ENCODE assay signal across 25 cellular contexts in genomic region chr4:140406292-140406691, GRCh38. TPM values are rescaled to one million over a fixed set of nuclear protein-coding genes. Genes with fewer than 3 reads are reported as not detected.
DNase-seq lines count a peak whose midpoint lies in the region; ATAC-seq, FAIRE-seq and TF ChIP-seq lines count a peak whose summit lies in the region.
"Had no signal": no experiment of that assay in that cellular context is flagged by ENCODE, and none has a peak within 500 bp of the region (broad histone marks: within the 10 kb centered on the region; RNA-seq: fewer than 3 reads in every experiment).

No MANE protein-coding gene starts in this region.

- H3K27ac ChIP-seq in GM12878 (ENCODE audit: control insufficient read depth, insufficient read depth) (no peak overlapping the region), mesendoderm (ENCODE audit: low read depth, low read length) (no peak overlapping the region)
- H3K27ac ChIP-seq: A549; BLaER1 treated with 17β-estradiol and CSF1 and Interleukin-3, amounts not matched to agents 10 nM and 100 nM; GM23248 had no signal

- no peak overlapping the region for H3K4me3 ChIP-seq in GM12878
- H3K4me3 ChIP-seq in mesendoderm (ENCODE audit: low read length), result no peak overlapping the region
- H3K4me3 ChIP-seq in foreskin fibroblast (ENCODE audit: low read depth in 1 of 2, low read length in 2 of 2), result no peak overlapping the region
- H3K4me3 ChIP-seq: A549; BLaER1 treated with 17β-estradiol and CSF1 and Interleukin-3, amounts not matched to agents 10 nM and 100 nM; GM23248 had no signal

- intact Hi-C loops in GM12878 (cut with micrococcal nuclease; ENCODE audit: unreplicated experiment), result no loop called here

- TF ChIP-seq EP300 in GM12878 (IDR thresholded peaks at IDR 0.05; ENCODE audit: borderline replicate concordance in 1 of 2, control insufficient read depth in 1 of 2, low read depth in 2 of 2, low read length in 2 of 2), result no peak

- RAD21 ChIA-PET in GM12878 (lab: Charles Lee; ENCODE audit: unreplicated experiment), result no interaction called here

- no peak overlapping the region for H2AFZ ChIP-seq in GM12878 (ENCODE audit: control insufficient read depth, low read depth, low read length)
- H2AFZ ChIP-seq: GM23248 had no signal

- BruUV-seq in GM12878 (replicated peaks; lab: Mats Ljungman, UMichigan), result no TSS peak

- no peak for TF ChIP-seq RAD21 in GM12878 (IDR thresholded peaks at IDR 0.05; ENCODE audit: insufficient read depth, low read depth, low read length)

- no peaks in the 10 kb centered on the region for H3K4me1 ChIP-seq in GM12878 (ENCODE audit: control insufficient read depth, insufficient read depth, low read length)
- H3K4me1 ChIP-seq in mesendoderm (ENCODE audit: control insufficient read depth, low read depth, low read length), result peaks cover 2% of the 10 kb centered on the region
- H3K4me1 ChIP-seq: A549; BLaER1 treated with 17β-estradiol and CSF1 and Interleukin-3, amounts not matched to agents 10 nM and 100 nM had no signal

- POLR2A ChIA-PET in GM12878 (lab: Charles Lee), result no interaction called here

- no peak for DNase-seq in activated T-cell treated with anti-CD3 and anti-CD28 coated beads, Interleukin-2, amount 50 U/mL, for 4 hours
- no peak for DNase-seq in activated T-cell treated with anti-CD3 and anti-CD28 coated beads for 4 hours
- DNase-seq in GM12878 (ENCODE audit: low read depth, low spot score), result no peak
- no peak for DNase-seq in mesendoderm
- no peak for DNase-seq in foreskin fibroblast
- DNase-seq in NCI-H345 treated with DMSO at 0.1 percent for 48 hours (lab: John Stamatoyannopoulos, UW; ENCODE audit: unreplicated experiment), result no peak
- no peak for DNase-seq in GM10266 (ENCODE audit: extremely low spot score)
- DNase-seq: 8988T; ACHN; AML-193; BE2C; Calu3; CD4-positive, alpha-beta memory T cell; COR-L47; DMS53; DMS79 treated with DMSO at 0.1 percent for 48 hours; GF-D8; GM23248; H7; HCEC 1CT had no signal

- peak; percentile 23 to 28 for ATAC-seq in activated T-cell treated with anti-CD3 and anti-CD28 coated beads, Interleukin-2, amount 50 U/mL, for 4 hours
- no peak for ATAC-seq in GM12878
- ATAC-seq: A549 had no signal

- FAIRE-seq in GM12878 (lab: Jason Lieb, UNC), result no peak
- FAIRE-seq: A549, GM19239, H1 had no signal

- H3K79me2 ChIP-seq in GM12878 (ENCODE audit: control insufficient read depth, insufficient read depth, low read length) (no peaks in the 10 kb centered on the region), mesendoderm (ENCODE audit: control insufficient read depth, insufficient read depth, low read length) (no peaks in the 10 kb centered on the region)

- in situ Hi-C loops in GM12878 (cut with MboI), result no loop called here

- no peak for TF ChIP-seq CTCF in GM12878 (IDR thresholded peaks at IDR 0.05 in 2 of 3, conservative IDR thresholded peaks at IDR 0.05 in 1 of 3; ENCODE audit: control insufficient read depth in 2 of 3, extremely low read depth in 1 of 3, insufficient read depth in 1 of 3, low read depth in 3 of 3, low read length in 3 of 3)
- no peak for TF ChIP-seq CTCF in foreskin fibroblast (IDR thresholded peaks at IDR 0.05; ENCODE audit: low read depth, low read length)
- TF ChIP-seq CTCF in GM10266 (IDR thresholded peaks at IDR 0.05; ENCODE audit: control insufficient read depth, insufficient read depth, low read depth, missing control alignments), result no peak

- CTCF ChIA-PET in GM12878 (lab: Yijun Ruan, JAX), result interaction anchor here (1.5 kb wide), 1 partner anchor 47 kb away, joined by 4 read pairs; no protein-coding TSS in a partner anchor

- no peaks in the 10 kb centered on the region for H3K79me1 ChIP-seq in mesendoderm (ENCODE audit: low read length)

- no peak for TF ChIP-seq POLR2A in GM12878 (IDR thresholded peaks at IDR 0.05; ENCODE audit: low read depth, low read length)

- no peak overlapping the region for H3K18ac ChIP-seq in mesendoderm (ENCODE audit: low read length)

- H3K4me2 ChIP-seq in GM12878 (ENCODE audit: control insufficient read depth, insufficient read depth) (no peak overlapping the region), mesendoderm (ENCODE audit: low read length) (no peak overlapping the region)
- H3K4me2 ChIP-seq: A549; BLaER1 treated with 17β-estradiol and CSF1 and Interleukin-3, amounts not matched to agents 10 nM and 100 nM had no signal

- no peaks in the 10 kb centered on the region for H3K27me3 ChIP-seq in GM12878 (replicated peaks in 1 of 2; ENCODE audit: control insufficient read depth in 2 of 2, insufficient read depth in 2 of 2, low read length in 1 of 2)
- no peaks in the 10 kb centered on the region for H3K27me3 ChIP-seq in mesendoderm (ENCODE audit: insufficient read depth, low read length, poor library complexity)
- H3K27me3 ChIP-seq: BE2C; BLaER1 treated with 17β-estradiol and CSF1 and Interleukin-3, amounts not matched to agents 10 nM and 100 nM had no signal

- H4K8ac ChIP-seq in mesendoderm (ENCODE audit: low read depth, low read length), result no peak overlapping the region

- H4K5ac ChIP-seq in mesendoderm (ENCODE audit: low read length), result no peak overlapping the region

- H3K36me3 ChIP-seq in GM12878 (ENCODE audit: control insufficient read depth in 2 of 2, insufficient read depth in 2 of 2, low read length in 1 of 2) (no peaks in the 10 kb centered on the region), mesendoderm (ENCODE audit: control insufficient read depth, insufficient read depth, low read length) (no peaks in the 10 kb centered on the region)
- H3K36me3 ChIP-seq: BE2C; BLaER1 treated with 17β-estradiol and CSF1 and Interleukin-3, amounts not matched to agents 10 nM and 100 nM had no signal

- H3K9ac ChIP-seq in GM12878 (ENCODE audit: control insufficient read depth, insufficient read depth, low read length), result no peak overlapping the region
- no peak overlapping the region for H3K9ac ChIP-seq in mesendoderm (ENCODE audit: low read length)
- H3K9ac ChIP-seq: BLaER1 treated with 17β-estradiol and CSF1 and Interleukin-3, amounts not matched to agents 10 nM and 100 nM; GM23248 had no signal

- H3K4me3 Mint-ChIP-seq in activated T-cell treated with anti-CD3 and anti-CD28 coated beads, Interleukin-2, amount 50 U/mL, for 4 hours, result no peak overlapping the region
- H3K4me3 Mint-ChIP-seq: CD14-positive monocyte; CD4-positive, alpha-beta memory T cell had no signal

- peak overlapping the region; percentile 22 for H3K56ac ChIP-seq in mesendoderm (ENCODE audit: low read length)

- no peaks in the 10 kb centered on the region for H3K4me1 Mint-ChIP-seq in activated T-cell treated with anti-CD3 and anti-CD28 coated beads, Interleukin-2, amount 50 U/mL, for 4 hours (ENCODE audit: low read depth)
- H3K4me1 Mint-ChIP-seq: CD14-positive monocyte; CD4-positive, alpha-beta memory T cell had no signal

- no peak overlapping the region for H3K23ac ChIP-seq in mesendoderm (ENCODE audit: low read length)

- no peaks in the 10 kb centered on the region for H3K9me3 Mint-ChIP-seq in activated T-cell treated with anti-CD3 and anti-CD28 coated beads, Interleukin-2, amount 50 U/mL, for 4 hours
- H3K9me3 Mint-ChIP-seq: CD14-positive monocyte; CD4-positive, alpha-beta memory T cell had no signal

- no peak overlapping the region for H2AK5ac ChIP-seq in mesendoderm (ENCODE audit: low read length)

- no peak overlapping the region for H2BK120ac ChIP-seq in mesendoderm (ENCODE audit: low read depth, low read length)

- no peaks in the 10 kb centered on the region for H3K9me3 ChIP-seq in GM12878 (replicated peaks; ENCODE audit: control insufficient read depth, insufficient read depth, low read length)
- H3K9me3 ChIP-seq: A549; BE2C; BLaER1 treated with 17β-estradiol and CSF1 and Interleukin-3, amounts not matched to agents 10 nM and 100 nM had no signal

- SMC1A ChIA-PET in GM12878 (lab: Charles Lee; ENCODE audit: uncharacterized antibody, unreplicated experiment), result no interaction called here

- no peak overlapping the region for H2BK5ac ChIP-seq in mesendoderm (ENCODE audit: low read length)

- H3K4ac ChIP-seq in mesendoderm (ENCODE audit: low read depth, low read length), result no peak overlapping the region

- H2BK15ac ChIP-seq in mesendoderm (replicated peaks; ENCODE audit: low read depth), result no peak overlapping the region

- H3K27me3 Mint-ChIP-seq in activated T-cell treated with anti-CD3 and anti-CD28 coated beads, Interleukin-2, amount 50 U/mL, for 4 hours (ENCODE audit: low read depth), result peaks cover 13% of the 10 kb centered on the region

- no peaks in the 10 kb centered on the region for H3K36me3 Mint-ChIP-seq in activated T-cell treated with anti-CD3 and anti-CD28 coated beads, Interleukin-2, amount 50 U/mL, for 4 hours (ENCODE audit: insufficient read depth)
- H3K36me3 Mint-ChIP-seq: CD14-positive monocyte; CD4-positive, alpha-beta memory T cell had no signal

- H4K20me1 ChIP-seq in GM12878 (ENCODE audit: control insufficient read depth, insufficient read depth), result no peaks in the 10 kb centered on the region
- H4K20me1 ChIP-seq: BLaER1 treated with 17β-estradiol and CSF1 and Interleukin-3, amounts not matched to agents 10 nM and 100 nM had no signal

RNA-seq across cellular contexts. Expression of gene CLGN, which starts 21.2 kb away (rescaled TPM):
- total RNA-seq in activated T-cell treated with anti-CD3 and anti-CD28 coated beads, Interleukin-2, amount 50 U/mL, for 4 hours, result not detected
- total RNA-seq in GM12878 (2013; cell fraction: nucleolus; rRNA removed), result not detected in 2 replicates
- total RNA-seq in GM12878 (2014; rRNA removed), result 0.51 and 0.60 TPM in 2 replicates
- total RNA-seq in GM12878 (2014; rRNA removed; fragmentation: Illumina TruSeq; extraction: Trizol), result 1.0 and 1.1 TPM in 2 replicates
- total RNA-seq in GM12878 (2021), result 0.61 and 0.64 TPM in 2 replicates
- 0.60 TPM for polyA plus RNA-seq in GM12878 (2011; ENCODE audit: low read depth)
- 0.06 and 0.11 TPM in 2 replicates for polyA plus RNA-seq in GM12878 (2011; rRNA removed)
- polyA plus RNA-seq in GM12878 (2011; cell fraction: cytosol; rRNA removed), result 0.02 TPM in 1 of 2 replicates, not detected in the other
- not detected in 2 replicates for polyA plus RNA-seq in GM12878 (2011; cell fraction: nucleus; rRNA removed)
- polyA plus RNA-seq in GM12878 (2012), result 0.53 and 0.73 TPM in 2 replicates
- polyA plus RNA-seq in GM12878 (2014; fragmentation: Illumina TruSeq; extraction: Trizol), result 0.87 and 1.5 TPM in 2 replicates
- under 1 TPM; 0.53 to 0.73 TPM for polyA plus RNA-seq in GM12878 (2014; fragmentation: Nextera tagmentation; extraction: Ambion mirVana)
- 0.27 and 0.55 TPM in 2 replicates for polyA plus RNA-seq in GM12878 (2014; rRNA removed)
- under 1 TPM; 0.59 to 0.71 TPM for polyA plus RNA-seq in GM12878 (2016; fragmentation: Nextera tagmentation; extraction: Ambion mirVana)
- not detected in 2 replicates for polyA minus RNA-seq in GM12878 (2011; rRNA and poly(A)+ RNA removed)
- not detected in 2 replicates for polyA minus RNA-seq in GM12878 (2011; cell fraction: cytosol; rRNA and poly(A)+ RNA removed)
- polyA minus RNA-seq in GM12878 (2011; cell fraction: nucleus; rRNA and poly(A)+ RNA removed), result not detected in 2 replicates
- polyA plus RNA-seq in mesendoderm (2013, experiment 1 of 2), result 2.3 TPM
- 2.4 TPM for polyA plus RNA-seq in mesendoderm (2013, experiment 2 of 2)
- total RNA-seq: CD4-positive, alpha-beta memory T cell had no signal
- polyA plus RNA-seq: CD4-positive, alpha-beta memory T cell had no signal

RNA-seq across cellular contexts. Expression of gene SCOC, which starts 32.8 kb away (rescaled TPM):
- total RNA-seq in activated T-cell treated with anti-CD3 and anti-CD28 coated beads, Interleukin-2, amount 50 U/mL, for 4 hours, result 10 to 100 TPM; 20.5 to 24.3 (median 23.0) TPM
- total RNA-seq in GM12878 (2013; cell fraction: nucleolus; rRNA removed), result 12.3 and 14.4 TPM in 2 replicates
- total RNA-seq in GM12878 (2014; rRNA removed) (28.2 and 40.6 TPM in 2 replicates), GM12878 (2014; rRNA removed; fragmentation: Illumina TruSeq; extraction: Trizol) (49.3 and 51.9 TPM in 2 replicates), GM12878 (2021) (38.3 and 39.3 TPM in 2 replicates)
- 14.8 TPM for polyA plus RNA-seq in GM12878 (2011; ENCODE audit: low read depth)
- polyA plus RNA-seq in GM12878 (2011; rRNA removed) (50.8 and 99.7 TPM in 2 replicates), GM12878 (2014; fragmentation: Illumina TruSeq; extraction: Trizol) (57.2 and 82.5 TPM in 2 replicates), GM12878 (2014; fragmentation: Nextera tagmentation; extraction: Ambion mirVana) (100 to 1,000 TPM; 118 to 154 TPM), GM12878 (2014; rRNA removed) (24.2 and 38.0 TPM in 2 replicates), GM12878 (2016; fragmentation: Nextera tagmentation; extraction: Ambion mirVana) (100 to 1,000 TPM in 1 of 2 experiments, 10 to 100 TPM in 1; 92.5 to 106 TPM)
- polyA plus RNA-seq in GM12878 (2011; cell fraction: cytosol; rRNA removed), result 9.1 and 9.9 TPM in 2 replicates
- 8.6 and 8.7 TPM in 2 replicates for polyA plus RNA-seq in GM12878 (2011; cell fraction: nucleus; rRNA removed)
- 23.9 and 36.6 TPM in 2 replicates for polyA plus RNA-seq in GM12878 (2012)
- 6.3 and 12.5 TPM in 2 replicates for polyA minus RNA-seq in GM12878 (2011; rRNA and poly(A)+ RNA removed)
- 7.9 and 8.8 TPM in 2 replicates for polyA minus RNA-seq in GM12878 (2011; cell fraction: cytosol; rRNA and poly(A)+ RNA removed)
- 17.0 and 24.6 TPM in 2 replicates for polyA minus RNA-seq in GM12878 (2011; cell fraction: nucleus; rRNA and poly(A)+ RNA removed)
- 31.3 TPM for polyA plus RNA-seq in mesendoderm (2013, experiment 1 of 2)
- polyA plus RNA-seq in mesendoderm (2013, experiment 2 of 2), result 31.6 TPM
